Comparison of ENCODE assay signal across 19 cellular contexts in genomic region chr2:222802502-222803196, GRCh38. TPM values are rescaled to one million over a fixed set of nuclear protein-coding genes. Genes with fewer than 3 reads are reported as not detected.
DNase-seq lines count a peak whose midpoint lies in the region; ATAC-seq and TF ChIP-seq lines count a peak whose summit lies in the region.
"Had no signal": no experiment of that assay in that cellular context is flagged by ENCODE, and none has a peak within 500 bp of the region (broad histone marks: within the 10 kb centered on the region; RNA-seq: fewer than 3 reads in every experiment).

No MANE protein-coding gene starts in this region.

- no peak overlapping the region for H4K8ac ChIP-seq in mesenchymal stem cell (ENCODE audit: low read length)

- 91% methylated on average over 5 of the region's 5 CpGs for WGBS in mesenchymal stem cell
- WGBS in psoas muscle, 3 donors, result 25 to 38% (median 30%) methylated on average over 5 of the region's 5 CpGs

- H3K36me3 ChIP-seq in mesenchymal stem cell (ENCODE audit: control insufficient read depth in 1 of 2, insufficient read depth in 2 of 2, low read depth in 1 of 2, low read length in 2 of 2) (no peaks in the 10 kb centered on the region), psoas muscle (ENCODE audit: insufficient read depth in 1 of 2, low read depth in 1 of 2) (no peaks in the 10 kb centered on the region)

- no peak overlapping the region for H2BK12ac ChIP-seq in mesenchymal stem cell (ENCODE audit: low read length in 2 of 2)

- H3K4me2 ChIP-seq in mesenchymal stem cell (ENCODE audit: low read length, poor library complexity, severe bottlenecking), result no peak overlapping the region
- H3K4me2 ChIP-seq: PC-9 had no signal

- no peak overlapping the region for H3K4ac ChIP-seq in mesenchymal stem cell (ENCODE audit: low read depth in 1 of 2, low read length in 2 of 2)

- H3K27ac ChIP-seq in C4-2B (0 out of 2 replicates have a peak overlapping the region, but pooled peaks have one; percentile 12), mesenchymal stem cell (ENCODE audit: low read length, poor library complexity, severe bottlenecking) (no peak overlapping the region), psoas muscle (no peak overlapping the region)
- H3K27ac ChIP-seq: HL-60, PC-9 had no signal

- TF ChIP-seq CTCF in C4-2B (conservative IDR thresholded peaks at IDR 0.05), result no peak
- no peak for TF ChIP-seq CTCF in LNCaP clone FGC (IDR thresholded peaks at IDR 0.05; ENCODE audit: control insufficient read depth, extremely low read depth, insufficient read depth)
- no peak for TF ChIP-seq CTCF in psoas muscle (IDR thresholded peaks at IDR 0.05)

- H3K23ac ChIP-seq in mesenchymal stem cell (ENCODE audit: low read length in 2 of 2), result no peak overlapping the region

- H2BK5ac ChIP-seq in mesenchymal stem cell (ENCODE audit: low read depth, low read length, poor library complexity, severe bottlenecking), result no peak overlapping the region

- H2AFZ ChIP-seq in mesenchymal stem cell (ENCODE audit: low read depth, low read length), result no peak overlapping the region
- H2AFZ ChIP-seq: PC-9 had no signal

- ATAC-seq in psoas muscle (peak in 3 of 4 donors; percentile 39 to 70 (median 54)), HG03159 (IDR thresholded peaks at IDR 0.05; ENCODE audit: unreplicated experiment) (no peak)

- H2BK120ac ChIP-seq in mesenchymal stem cell (ENCODE audit: low read depth, low read length), result no peak overlapping the region

- H3K9me3 ChIP-seq in mesenchymal stem cell (ENCODE audit: control insufficient read depth, low read length) (no peaks in the 10 kb centered on the region), psoas muscle (no peaks in the 10 kb centered on the region)

- peak overlapping the region; percentile 32 for H4K91ac ChIP-seq in mesenchymal stem cell (ENCODE audit: low read length)

- no peak overlapping the region for H2BK15ac ChIP-seq in mesenchymal stem cell (ENCODE audit: low read depth, poor library complexity, severe bottlenecking)

- H3K27me3 ChIP-seq in mesenchymal stem cell (ENCODE audit: control insufficient read depth in 1 of 2, insufficient read depth in 1 of 2, low read length in 2 of 2) (no peaks in the 10 kb centered on the region), psoas muscle (ENCODE audit: insufficient read depth in 3 of 3, low read length in 2 of 3) (no peaks in the 10 kb centered on the region)

- no peak overlapping the region for H2AK5ac ChIP-seq in mesenchymal stem cell (ENCODE audit: low read length, severe bottlenecking)

- DNase-seq in LNCaP clone FGC (ENCODE audit: low read depth) (peak; percentile 72), mesenchymal stem cell (no peak), psoas muscle (no peak), NCI-H446 (lab: John Stamatoyannopoulos, UW) (no peak), pons (ENCODE audit: low spot score) (no peak)
- DNase-seq: CD8-positive, alpha-beta memory T cell; DMS153; DND-41; NCI-H1105 treated with DMSO at 0.1 percent for 48 hours; NCI-H146; NCI-H1930; NCI-H2107; NCI-H524 treated with DMSO at 0.1 percent for 48 hours; NCI-H774; PC-9; Right ventricle myocardium superior had no signal

- H3K14ac ChIP-seq in mesenchymal stem cell (ENCODE audit: low read length in 2 of 2), result no peak overlapping the region

- intact Hi-C loops in psoas muscle (cut with DNase I), result no loop called here

- H3K18ac ChIP-seq in mesenchymal stem cell (ENCODE audit: low read depth in 1 of 2, low read length in 2 of 2), result no peak overlapping the region

- no peaks in the 10 kb centered on the region for H3K79me1 ChIP-seq in mesenchymal stem cell (replicated peaks; ENCODE audit: low read length, poor library complexity, severe bottlenecking)

- H3K9ac ChIP-seq in mesenchymal stem cell (ENCODE audit: low read length), result no peak overlapping the region

- H3K4me1 ChIP-seq in mesenchymal stem cell (ENCODE audit: control insufficient read depth, insufficient read depth, low read depth, low read length) (no peaks in the 10 kb centered on the region), psoas muscle (peaks cover 22% of the 10 kb centered on the region)

- H3K4me3 ChIP-seq in LNCaP clone FGC (ENCODE audit: low read depth, low read length) (no peak overlapping the region), mesenchymal stem cell (ENCODE audit: insufficient read depth in 1 of 2, low read depth in 1 of 2, low read length in 2 of 2) (no peak overlapping the region), psoas muscle (no peak overlapping the region)
- H3K4me3 ChIP-seq: PC-9 had no signal

RNA-seq across cellular contexts. Expression of gene ACSL3, which starts 58.2 kb away (rescaled TPM):
- polyA plus RNA-seq in mesenchymal stem cell (2013, experiment 1 of 2), result 148 TPM
- polyA plus RNA-seq in mesenchymal stem cell (2013, experiment 2 of 2), result 157 TPM
- total RNA-seq in psoas muscle, result 100 to 1,000 TPM in 1 of 4 donors, 10 to 100 TPM in 3; 25.3 to 136 (median 46.4) TPM
- 10 to 100 TPM; 13.5 to 33.4 (median 21.9) TPM for polyA plus RNA-seq in psoas muscle
